3 cellular contexts compared by ENCODE assay signal in the genomic region with DNA sequence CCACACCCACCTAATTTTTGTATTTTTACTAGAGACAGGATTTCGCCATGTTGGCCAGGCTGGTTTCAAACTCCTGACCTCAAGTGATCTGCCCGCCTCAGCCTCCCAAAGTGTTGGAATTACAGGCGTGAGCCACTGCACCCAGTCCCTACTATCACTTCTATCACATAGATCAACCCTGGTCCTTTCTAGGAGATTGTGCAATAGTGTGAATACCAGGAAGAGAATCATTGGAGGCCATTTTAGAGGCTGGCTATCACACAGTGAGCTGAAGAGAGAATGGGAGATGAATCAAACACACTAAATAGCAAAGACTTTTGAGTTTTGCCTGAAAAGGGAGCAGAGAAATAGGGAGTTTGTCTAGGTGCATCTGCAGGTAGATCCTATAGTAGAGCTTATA.
TF ChIP-seq lines count a peak whose summit lies in the region.

No MANE protein-coding gene starts in this region.

TF ChIP-seq in IMR-90, 13 proteins besides CTCF, POLR2A, EP300 and RAD21:
- peak; percentile 80 for TF ChIP-seq CEBPB (IDR thresholded peaks at IDR 0.05; ENCODE audit: low read depth, low read length)

TF ChIP-seq in H1, 55 proteins besides CTCF, POLR2A, EP300 and RAD21:
- TF ChIP-seq CEBPB (IDR thresholded peaks at IDR 0.05; ENCODE audit: low read depth, low read length): peak; percentile 74; the same call in 1 of the 2 replicates

TF ChIP-seq in HepG2, 621 proteins besides CTCF, POLR2A, EP300 and RAD21:
- peak; percentile 60; the same call in 1 of the 2 replicates for TF ChIP-seq CEBPG (CRISPR knock-in tag; IDR thresholded peaks at IDR 0.05)
- peak; percentile 75 for TF ChIP-seq CEBPB (IDR thresholded peaks at IDR 0.05; ENCODE audit: borderline replicate concordance, low read depth, low read length)
